ENCODE assay signal across 8 cellular contexts in the genomic region with DNA sequence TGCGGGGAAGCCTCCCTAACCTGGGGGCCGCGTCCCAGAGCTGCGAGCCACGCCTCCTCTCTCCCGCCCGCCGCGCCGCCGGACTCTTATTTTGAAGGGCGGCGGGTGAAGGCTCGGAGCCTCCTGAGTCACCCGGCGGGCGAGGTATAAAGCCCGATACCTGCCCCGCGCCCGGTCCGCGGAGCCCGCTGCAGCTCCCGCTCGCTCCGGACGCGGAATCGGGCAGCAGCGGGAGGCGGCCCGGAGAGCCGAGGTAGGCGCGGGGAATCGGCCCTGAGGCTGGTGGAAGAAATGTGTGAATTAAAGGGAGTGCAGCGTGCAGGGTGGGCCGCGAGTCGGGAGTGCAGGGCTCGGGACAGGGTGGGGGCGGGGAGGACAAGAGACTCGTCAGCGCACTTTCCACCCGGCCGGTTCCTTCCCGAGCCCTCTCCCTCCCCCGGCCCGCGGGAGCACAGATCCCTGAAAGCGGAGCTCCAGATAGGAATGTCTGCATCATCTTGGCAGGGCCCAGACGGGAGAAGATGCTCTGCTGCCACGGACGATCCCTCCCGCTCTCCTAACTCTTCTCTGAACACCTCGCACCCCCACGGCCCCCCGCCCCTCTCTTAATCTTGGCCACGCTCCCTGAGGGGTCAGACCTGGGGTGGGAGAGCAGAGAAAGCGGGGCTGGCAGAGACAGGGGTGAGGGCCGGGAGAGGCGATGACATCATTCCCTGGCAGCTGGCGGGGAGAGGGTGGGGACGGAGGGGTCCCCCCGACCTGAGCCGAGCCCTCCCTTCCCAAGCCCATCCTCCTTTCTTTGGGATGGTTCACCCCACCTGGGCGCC.
DNase-seq lines count a peak whose midpoint lies in the region; ATAC-seq and TF ChIP-seq lines count a peak whose summit lies in the region.

No MANE protein-coding gene starts in this region.

- peaks cover 28% of the 10 kb centered on the region for H3K36me3 Mint-ChIP-seq in HFFc6 (ENCODE audit: low read depth)

- H3K4me1 Mint-ChIP-seq in HFFc6 (ENCODE audit: low read depth): peaks cover 49% of the 10 kb centered on the region

- H3K27me3 Mint-ChIP-seq in HFFc6 (ENCODE audit: insufficient read depth): peaks cover 10% of the 10 kb centered on the region

- TF ChIP-seq CTCF in HFFc6 (IDR thresholded peaks at IDR 0.05): no peak
- TF ChIP-seq CTCF in choroid plexus epithelial cell (conservative IDR thresholded peaks at IDR 0.05; ENCODE audit: low read depth, low read length): no peak

- intact Hi-C loops in left colon (cut with DNase I, micrococcal nuclease): no loop called here

- DNase-seq in HFFc6 (peak; percentile 63), NCI-H1048 (lab: John Stamatoyannopoulos, UW) (peak; percentile 67), choroid plexus epithelial cell (ENCODE audit: low read depth) (peak; percentile 82), left colon (peak; percentile 82 to 87), NCI-H187 treated with DMSO at 0.1 percent for 48 hours (lab: John Stamatoyannopoulos, UW) (no peak)
- peak; percentile 33 to 54 for DNase-seq in activated CD4-positive, alpha-beta T cell treated with anti-CD3 and anti-CD28 coated beads for 24 hours (ENCODE audit: low read depth in 2 of 2)
- DNase-seq in stimulated activated CD4-positive, alpha-beta T cell treated with anti-CD3 and anti-CD28 coated beads, Interleukin-2, amount 100 ng/mL, for 4 hours (ENCODE audit: low read depth): peak; percentile 39

- peak overlapping the region; percentile 99 for H3K4me3 Mint-ChIP-seq in HFFc6

- H3K27ac Mint-ChIP-seq in HFFc6: peak overlapping the region; percentile 94

- H3K9me3 Mint-ChIP-seq in HFFc6: no peaks in the 10 kb centered on the region

- ATAC-seq in GM18502 (IDR thresholded peaks at IDR 0.05; ENCODE audit: poor library complexity, unreplicated experiment) (peak; percentile 93), left colon (peak; percentile 95)

- peak overlapping the region; percentile 91 for H3K4me3 ChIP-seq in choroid plexus epithelial cell (ENCODE audit: low read depth, low read length)
